In the genomic region with DNA sequence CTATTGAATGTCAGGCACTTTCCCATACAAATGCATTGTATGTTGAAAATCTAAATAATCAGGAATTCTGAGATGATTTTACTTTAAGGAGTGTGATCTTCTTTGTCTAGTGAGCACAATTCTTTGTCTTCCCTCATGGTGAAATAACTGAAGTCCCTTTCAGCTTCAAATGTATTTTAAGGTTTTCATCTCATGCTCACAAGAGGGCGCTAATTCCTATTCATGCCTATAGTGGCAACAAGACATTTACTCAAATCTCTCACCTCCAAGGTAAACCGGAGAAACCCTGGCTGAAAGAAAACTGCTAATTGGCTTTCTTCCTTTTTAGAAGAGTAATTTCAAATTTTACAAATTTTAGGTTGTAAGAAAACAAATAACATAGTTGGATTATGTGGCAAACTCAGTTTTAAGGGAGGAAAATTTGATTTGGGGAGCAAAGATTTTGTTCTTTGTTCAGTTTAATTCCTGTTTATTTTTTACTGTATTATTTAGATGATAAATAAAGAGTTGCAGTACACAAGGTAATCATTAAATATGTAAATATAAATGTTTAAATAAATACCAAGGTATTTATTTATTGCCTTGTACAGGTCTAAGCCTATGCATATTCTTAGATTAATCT, we compare ENCODE assay signal across 1 cellular context.
TF ChIP-seq lines count a peak whose summit lies in the region.

No MANE protein-coding gene starts in this region.

TF ChIP-seq in GM23338, 12 proteins besides CTCF, POLR2A, EP300 and RAD21 (continued from another document):
- TF ChIP-seq ZNF462 (CRISPR knock-in tag; IDR thresholded peaks at IDR 0.05) (no peak), ZNF331 (CRISPR knock-in tag; IDR thresholded peaks at IDR 0.05; ENCODE audit: low read depth) (no peak), STAT1 (IDR thresholded peaks at IDR 0.05; ENCODE audit: unreplicated experiment) (no peak), CREB1 (CRISPR knock-in tag; IDR thresholded peaks at IDR 0.05; ENCODE audit: low read depth) (no peak), EZH2 (IDR thresholded peaks at IDR 0.05; ENCODE audit: low read depth, unreplicated experiment) (no peak), JUNB (IDR thresholded peaks at IDR 0.05; ENCODE audit: unreplicated experiment) (no peak), NANOG (IDR thresholded peaks at IDR 0.05; ENCODE audit: borderline replicate concordance) (no peak), EZH2phosphoT487 (IDR thresholded peaks at IDR 0.05; ENCODE audit: unreplicated experiment) (no peak)
TF ChIP-seq in GM23338: peak in this region for 0.
